24 cellular contexts compared by ENCODE assay signal in the genomic region with DNA sequence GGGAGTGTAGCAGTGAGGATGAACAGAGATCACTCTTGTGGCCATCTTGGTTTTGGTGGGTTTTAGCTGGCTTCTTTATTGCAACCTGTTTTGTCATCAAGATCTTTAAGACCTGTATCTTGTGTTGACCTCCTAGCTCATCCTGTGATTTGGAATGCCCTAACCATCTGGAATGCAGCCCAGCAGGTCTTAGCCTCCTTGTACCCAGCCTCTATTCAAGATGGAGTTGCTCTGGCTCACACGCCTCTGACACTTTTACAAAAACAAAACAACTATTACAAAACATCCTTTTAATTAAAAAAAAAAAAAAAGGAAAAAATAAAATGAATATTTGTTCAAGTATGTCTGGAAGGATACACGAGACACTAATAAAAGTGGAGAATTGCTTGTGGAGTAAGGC.
"Had no signal": no experiment of that assay in that cellular context is flagged by ENCODE, and none has a peak within 500 bp of the region (broad histone marks: within the 10 kb centered on the region; RNA-seq: fewer than 3 reads in every experiment).

No MANE protein-coding gene starts in this region.

- H3K27me3 ChIP-seq: adrenal gland, MG63, SJCRH30 had no signal

- H3K9me3 Mint-ChIP-seq: activated CD4-positive, alpha-beta memory T cell treated with anti-CD3 and anti-CD28 coated beads, Interleukin-2, amount 10 ng/mL, durations not matched to agents 7 days and 5 days; activated T-helper 2 cell treated with anti-CD3 and anti-CD28 coated beads, Interferon-gamma antibody, Interleukin-2, Interleukin-4, amounts not matched to agents 10 μg/mL and 5 μg/mL and 100 μg/mL, durations not matched to agents 14 hours and 24 hours and 36 hours had no signal

- H3K27me3 Mint-ChIP-seq: activated CD4-positive, alpha-beta memory T cell treated with anti-CD3 and anti-CD28 coated beads, Interleukin-2, amount 10 ng/mL, durations not matched to agents 7 days and 5 days; activated CD4-positive, alpha-beta T cell treated with anti-CD3 and anti-CD28 coated beads for 36 hours; activated naive CD8-positive, alpha-beta T cell treated with anti-CD3 and anti-CD28 coated beads, Interleukin-2, amount 10 ng/mL, durations not matched to agents 7 days and 5 days had no signal

- ATAC-seq: activated CD4-positive, alpha-beta T cell treated with anti-CD3 and anti-CD28 coated beads for 36 hours; PC-3 had no signal

- DNase-seq: activated CD4-positive, alpha-beta memory T cell treated with anti-CD3 and anti-CD28 coated beads, Interleukin-2, amount 10 ng/mL, durations not matched to agents 7 days and 5 days; activated CD4-positive, alpha-beta T cell treated with anti-CD3 and anti-CD28 coated beads for 36 hours; activated CD4-positive, alpha-beta T cell treated with anti-CD3 and anti-CD28 coated beads, Interleukin-2, amount 50 U/mL, for 1 hour; activated naive CD4-positive, alpha-beta T cell treated with anti-CD3 and anti-CD28 coated beads, Interleukin-2, amount 50 U/mL, for 16 hours; activated naive CD8-positive, alpha-beta T cell treated with anti-CD3 and anti-CD28 coated beads, Interleukin-2, amount 10 ng/mL, durations not matched to agents 7 days and 5 days; activated T-cell treated with anti-CD3 and anti-CD28 coated beads for 4 hours; activated T-cell treated with anti-CD3 and anti-CD28 coated beads, Interleukin-2, amount 50 U/mL, for 48 hours; adrenal gland; anterior cingulate cortex; caudate nucleus; MG63; NCI-H1092 treated with DMSO at 0.1 percent for 48 hours; NCI-H1417 treated with DMSO at 0.1 percent for 48 hours; NCI-H1694; NCI-H2029; NCI-H345; NCI-H510A treated with DMSO at 0.1 percent for 48 hours; NCI-H69; PC-3; SJCRH30; SK-N-SH; T-helper 1 cell had no signal

- H3K4me3 Mint-ChIP-seq: activated CD4-positive, alpha-beta memory T cell treated with anti-CD3 and anti-CD28 coated beads, Interleukin-2, amount 10 ng/mL, durations not matched to agents 7 days and 5 days; activated CD4-positive, alpha-beta T cell treated with anti-CD3 and anti-CD28 coated beads for 36 hours; activated naive CD8-positive, alpha-beta T cell treated with anti-CD3 and anti-CD28 coated beads, Interleukin-2, amount 10 ng/mL, durations not matched to agents 7 days and 5 days had no signal

- H3K27ac Mint-ChIP-seq: activated CD4-positive, alpha-beta memory T cell treated with anti-CD3 and anti-CD28 coated beads, Interleukin-2, amount 10 ng/mL, durations not matched to agents 7 days and 5 days; activated CD4-positive, alpha-beta T cell treated with anti-CD3 and anti-CD28 coated beads for 36 hours; activated naive CD8-positive, alpha-beta T cell treated with anti-CD3 and anti-CD28 coated beads, Interleukin-2, amount 10 ng/mL, durations not matched to agents 7 days and 5 days; activated T-helper 2 cell treated with anti-CD3 and anti-CD28 coated beads, Interferon-gamma antibody, Interleukin-2, Interleukin-4, amounts not matched to agents 10 μg/mL and 5 μg/mL and 100 μg/mL, durations not matched to agents 14 hours and 24 hours and 36 hours had no signal

- H3K4me3 ChIP-seq: adrenal gland, MG63, SJCRH30 had no signal

- H3K9me3 ChIP-seq: adrenal gland, MG63, SJCRH30, SK-N-SH had no signal

- H3K9ac ChIP-seq: SK-N-SH had no signal

- H3K36me3 ChIP-seq: adrenal gland, SJCRH30 had no signal

- H3K27ac ChIP-seq: adrenal gland, SJCRH30, VCaP had no signal
